Comparison of ENCODE assay signal across 28 cellular contexts in the genomic region with DNA sequence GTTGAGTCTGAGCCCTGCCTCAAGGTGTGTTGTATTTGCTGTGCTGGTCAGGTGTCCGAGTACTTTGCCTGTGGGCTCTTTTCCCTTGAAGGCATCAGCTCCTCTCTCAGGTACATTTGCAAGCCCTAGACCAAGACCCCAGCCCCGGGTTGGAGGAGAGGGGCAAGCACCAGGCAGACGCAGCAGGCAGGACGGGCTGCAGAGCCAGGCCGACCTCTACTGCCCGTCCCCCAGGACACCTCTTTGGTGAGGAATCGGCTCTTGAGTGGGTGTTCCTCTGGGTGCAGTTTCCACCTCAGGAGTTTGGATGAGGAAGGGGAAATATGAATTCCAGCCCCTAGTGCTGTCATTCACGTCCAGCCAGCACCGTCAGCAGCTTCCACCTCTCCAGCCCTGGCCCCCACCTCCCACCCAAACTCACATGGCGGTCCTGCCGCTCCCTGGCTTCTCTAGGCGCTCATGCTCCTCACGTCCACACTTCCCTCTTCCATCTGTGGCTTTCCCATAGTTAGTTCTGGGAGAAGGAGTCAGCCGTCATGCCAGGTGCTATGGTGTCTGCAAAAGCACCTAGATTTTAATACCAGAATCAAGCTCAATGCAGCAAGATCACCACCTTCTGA.
DNase-seq lines count a peak whose midpoint lies in the region; ATAC-seq and TF ChIP-seq lines count a peak whose summit lies in the region.
"Had no signal": no experiment of that assay in that cellular context is flagged by ENCODE, and none has a peak within 500 bp of the region (broad histone marks: within the 10 kb centered on the region; RNA-seq: fewer than 3 reads in every experiment).

No MANE protein-coding gene starts in this region.

- no peaks in the 10 kb centered on the region for H3K36me3 Mint-ChIP-seq in activated naive CD4-positive, alpha-beta T cell treated with anti-CD3 and anti-CD28 coated beads, Interleukin-2, amount 10 ng/mL, durations not matched to agents 7 days and 5 days
- H3K36me3 Mint-ChIP-seq in chondrocyte (ENCODE audit: low read depth) (no peaks in the 10 kb centered on the region), natural killer cell (no peaks in the 10 kb centered on the region)
- H3K36me3 Mint-ChIP-seq: brain, WTC11 had no signal

- H3K9me3 Mint-ChIP-seq in activated naive CD4-positive, alpha-beta T cell treated with anti-CD3 and anti-CD28 coated beads, Interleukin-2, amount 10 ng/mL, durations not matched to agents 7 days and 5 days: no peaks in the 10 kb centered on the region
- H3K9me3 Mint-ChIP-seq in chondrocyte (ENCODE audit: low read depth): peaks cover 9% of the 10 kb centered on the region
- H3K9me3 Mint-ChIP-seq in natural killer cell: no peaks in the 10 kb centered on the region
- H3K9me3 Mint-ChIP-seq: GM23338 had no signal

- H3K9me3 ChIP-seq in testis: no peaks in the 10 kb centered on the region
- H3K9me3 ChIP-seq: BE2C, lower lobe of right lung, mucosa of descending colon, transverse colon had no signal

- H3K4me3 ChIP-seq in testis: no peak overlapping the region
- H3K4me3 ChIP-seq: GM23338, lower lobe of right lung, mucosa of descending colon, PC-9, transverse colon had no signal

- TF ChIP-seq CTCF in chondrocyte (IDR thresholded peaks at IDR 0.05) (no peak), natural killer cell (IDR thresholded peaks at IDR 0.05) (no peak), testis (IDR thresholded peaks at IDR 0.05) (no peak)

- DNase-seq in activated naive CD4-positive, alpha-beta T cell treated with anti-CD3 and anti-CD28 coated beads, Interleukin-2, amount 10 ng/mL, durations not matched to agents 7 days and 5 days: peak; percentile 6
- no peak for DNase-seq in activated naive CD4-positive, alpha-beta T cell treated with anti-CD3 and anti-CD28 coated beads, Interleukin-2, amount 50 U/mL, for 16 hours
- DNase-seq in chondrocyte (ENCODE audit: low spot score) (peak; percentile 70), natural killer cell (peak; percentile 10), testis (peak; percentile 4)
- DNase-seq: ACHN; activated CD4-positive, alpha-beta T cell treated with anti-CD3 and anti-CD28 coated beads, Interleukin-2, amount 50 U/mL, for 1 hour; activated naive CD4-positive, alpha-beta T cell treated with Interleukin-2 at 50 U/mL for 16 hours; BE2C; DMS153; effector CD4-positive, alpha-beta T cell; IMR-90; lower lobe of right lung; mucosa of descending colon; NCI-H1694 treated with DMSO at 0.1 percent for 48 hours; NCI-H526; nephron progenitor cell; PC-9; SIG-M5; transverse colon had no signal

- TF ChIP-seq POLR2A in testis (IDR thresholded peaks at IDR 0.05): no peak

- no peak overlapping the region for H3K4me3 Mint-ChIP-seq in activated naive CD4-positive, alpha-beta T cell treated with anti-CD3 and anti-CD28 coated beads, Interleukin-2, amount 10 ng/mL, durations not matched to agents 7 days and 5 days
- H3K4me3 Mint-ChIP-seq in chondrocyte (ENCODE audit: unreplicated experiment) (no peak overlapping the region), natural killer cell (no peak overlapping the region)
- H3K4me3 Mint-ChIP-seq: brain; GM23338; nephron progenitor cell; stimulated activated naive CD8-positive, alpha-beta T cell treated with anti-CD3 and anti-CD28 coated beads, Interleukin-15, amount 100 ng/mL, for 72 hours; WTC11 had no signal

- H3K4me1 Mint-ChIP-seq in activated naive CD4-positive, alpha-beta T cell treated with anti-CD3 and anti-CD28 coated beads, Interleukin-2, amount 10 ng/mL, durations not matched to agents 7 days and 5 days: no peaks in the 10 kb centered on the region
- no peaks in the 10 kb centered on the region for H3K4me1 Mint-ChIP-seq in chondrocyte (ENCODE audit: low read depth)
- H3K4me1 Mint-ChIP-seq in natural killer cell: peaks cover 16 to 20% of the 10 kb centered on the region in 2 donors

- intact Hi-C loops in natural killer cell (cut with micrococcal nuclease): no loop called here
- intact Hi-C loops in testis (cut with DNase I; ENCODE audit: low total_unique reads): no loop called here

- H3K27ac ChIP-seq in testis: no peak overlapping the region
- H3K27ac ChIP-seq: epithelial cell of prostate, lower lobe of right lung, PC-9, transverse colon had no signal

- no peaks in the 10 kb centered on the region for H3K36me3 ChIP-seq in testis (ENCODE audit: low read depth, missing control alignments)
- H3K36me3 ChIP-seq: BE2C, lower lobe of right lung, transverse colon had no signal

- no peak for ATAC-seq in natural killer cell
- ATAC-seq in HG02588 (IDR thresholded peaks at IDR 0.05; ENCODE audit: unreplicated experiment): no peak
- ATAC-seq in HG03159 (IDR thresholded peaks at IDR 0.05; ENCODE audit: unreplicated experiment): no peak
- ATAC-seq in GM18502 (IDR thresholded peaks at IDR 0.05; ENCODE audit: poor library complexity, unreplicated experiment): no peak
- ATAC-seq: GM23338; lower lobe of right lung; mucosa of descending colon; stimulated activated naive CD8-positive, alpha-beta T cell treated with anti-CD3 and anti-CD28 coated beads, Interleukin-15, amount 100 ng/mL, for 72 hours; WTC11 had no signal

- CTCF ChIA-PET in activated naive CD4-positive, alpha-beta T cell treated with anti-CD3 and anti-CD28 coated beads, Interleukin-2, amount 10 ng/mL, durations not matched to agents 7 days and 5 days (lab: Charles Lee): no interaction called here

- H3K27me3 ChIP-seq in testis: no peaks in the 10 kb centered on the region
- H3K27me3 ChIP-seq: BE2C had no signal

- no peak overlapping the region for H3K27ac Mint-ChIP-seq in activated naive CD4-positive, alpha-beta T cell treated with anti-CD3 and anti-CD28 coated beads, Interleukin-2, amount 10 ng/mL, durations not matched to agents 7 days and 5 days
- H3K27ac Mint-ChIP-seq in chondrocyte (ENCODE audit: unreplicated experiment) (no peak overlapping the region), natural killer cell (no peak overlapping the region)
- H3K27ac Mint-ChIP-seq: GM23338, nephron progenitor cell, WTC11 had no signal

- no peaks in the 10 kb centered on the region for H3K4me1 ChIP-seq in testis
- H3K4me1 ChIP-seq: BE2C, lower lobe of right lung, transverse colon had no signal

- peaks cover 36% of the 10 kb centered on the region for H3K27me3 Mint-ChIP-seq in activated naive CD4-positive, alpha-beta T cell treated with anti-CD3 and anti-CD28 coated beads, Interleukin-2, amount 10 ng/mL, durations not matched to agents 7 days and 5 days
- H3K27me3 Mint-ChIP-seq in chondrocyte (ENCODE audit: low read depth) (peaks cover 29% of the 10 kb centered on the region), natural killer cell (ENCODE audit: low read depth in 2 of 2) (peaks cover 9 to 12% of the 10 kb centered on the region in 2 donors)
- H3K27me3 Mint-ChIP-seq: stimulated activated naive CD8-positive, alpha-beta T cell treated with anti-CD3 and anti-CD28 coated beads, Interleukin-15, amount 100 ng/mL, for 72 hours had no signal

- 90 to 91% methylated on average over 8 to 14 of the region's 14 CpGs for WGBS in testis, 2 donors
